Comparison of ENCODE assay signal across 20 cellular contexts in the genomic region with DNA sequence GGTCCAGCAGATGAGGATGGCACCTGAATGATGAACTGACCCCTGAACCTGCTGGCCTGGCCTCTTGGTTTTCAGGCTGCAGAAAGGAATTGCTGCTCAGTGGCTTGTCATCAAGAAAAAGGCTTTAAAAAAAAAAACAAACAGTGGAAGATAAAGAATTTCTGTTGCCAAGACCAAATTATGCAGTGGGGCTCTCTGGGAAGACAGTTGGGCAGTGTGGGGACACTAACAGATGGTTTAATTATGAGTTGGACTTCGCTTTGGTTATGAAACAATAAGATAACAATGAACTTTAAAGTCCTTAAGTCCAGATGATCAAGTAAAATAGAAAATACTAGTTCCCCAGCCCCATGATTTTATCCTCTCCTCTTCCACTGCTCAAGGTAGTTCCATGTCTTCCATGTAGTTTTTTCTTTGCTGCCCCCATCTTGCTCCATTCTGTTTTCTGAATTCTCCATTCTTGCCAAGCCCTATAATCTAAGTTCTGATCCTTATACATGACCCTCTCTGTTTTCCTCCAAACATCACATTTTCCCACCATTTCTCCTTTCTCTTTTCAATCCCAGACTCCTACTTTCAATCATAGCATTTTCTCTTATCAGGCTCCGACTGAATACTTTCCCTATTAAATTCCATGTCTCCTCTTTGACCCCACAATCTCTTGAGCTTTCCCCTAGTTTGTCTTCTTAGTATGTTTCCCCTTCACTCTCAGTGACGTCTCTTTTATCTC.
"Had no signal": no experiment of that assay in that cellular context is flagged by ENCODE, and none has a peak within 500 bp of the region (broad histone marks: within the 10 kb centered on the region; RNA-seq: fewer than 3 reads in every experiment).

No MANE protein-coding gene starts in this region.

- H3K4me3 Mint-ChIP-seq: effector memory CD8-positive, alpha-beta T cell; natural killer cell treated with Interleukin-12 subunit alpha and Interleukin-12 subunit beta and Interleukin-15 and Interleukin-18, amount 100 ng/mL, for 72 hours; type B pancreatic cell; WTC11 had no signal

- H3K27ac Mint-ChIP-seq: activated naive CD4-positive, alpha-beta T cell treated with anti-CD3 and anti-CD28 coated beads, Interleukin-2, amount 50 U/mL, for 72 hours; effector memory CD8-positive, alpha-beta T cell; natural killer cell treated with Interleukin-12 subunit alpha and Interleukin-12 subunit beta and Interleukin-15 and Interleukin-18, amount 100 ng/mL, for 72 hours; type B pancreatic cell had no signal

- H3K9me3 ChIP-seq: gastrocnemius medialis, left ventricle myocardium inferior, neutrophil, thoracic aorta, vagina had no signal

- H3K27ac ChIP-seq: gastrocnemius medialis, left ventricle myocardium inferior, neutrophil, parathyroid adenoma, skin epidermis, thoracic aorta, vagina had no signal

- H3K9ac ChIP-seq: parathyroid adenoma had no signal

- DNase-seq: activated T-cell treated with anti-CD3 and anti-CD28 coated beads, Interleukin-2, amount 50 U/mL, for 1 hour; effector memory CD8-positive, alpha-beta T cell; gastrocnemius medialis; hypothalamus; left ventricle myocardium inferior; mammary epithelial cell; midbrain; right cardiac atrium; stimulated activated CD4-positive, alpha-beta T cell treated with anti-CD3 and anti-CD28 coated beads, Interleukin-1b, Interleukin-23, amount 100 ng/mL, for 48 hours; T-helper 9 cell had no signal

- H3K4me3 ChIP-seq: gastrocnemius medialis, left ventricle myocardium inferior, skin epidermis, thoracic aorta, vagina had no signal

- H3K9me3 Mint-ChIP-seq: activated naive CD4-positive, alpha-beta T cell treated with anti-CD3 and anti-CD28 coated beads, Interleukin-2, amount 50 U/mL, for 72 hours; effector memory CD8-positive, alpha-beta T cell; natural killer cell treated with Interleukin-12 subunit alpha and Interleukin-12 subunit beta and Interleukin-15 and Interleukin-18, amount 100 ng/mL, for 72 hours; type B pancreatic cell; WTC11 had no signal

- H3K27me3 ChIP-seq: gastrocnemius medialis, neutrophil, vagina had no signal

- H3K79me2 ChIP-seq: parathyroid adenoma had no signal

- ATAC-seq: activated naive CD4-positive, alpha-beta T cell treated with anti-CD3 and anti-CD28 coated beads, Interleukin-2, amount 50 U/mL, for 72 hours; effector memory CD8-positive, alpha-beta T cell; esophagus mucosa; gastrocnemius medialis; natural killer cell treated with Interleukin-12 subunit alpha and Interleukin-12 subunit beta and Interleukin-15 and Interleukin-18, amount 100 ng/mL, for 72 hours had no signal

- H2AFZ ChIP-seq: parathyroid adenoma had no signal

- H3K36me3 Mint-ChIP-seq: activated naive CD4-positive, alpha-beta T cell treated with anti-CD3 and anti-CD28 coated beads, Interleukin-2, amount 50 U/mL, for 72 hours; natural killer cell treated with Interleukin-12 subunit alpha and Interleukin-12 subunit beta and Interleukin-15 and Interleukin-18, amount 100 ng/mL, for 72 hours; WTC11 had no signal

- H3K4me1 ChIP-seq: gastrocnemius medialis, left ventricle myocardium inferior, vagina had no signal

- H3K36me3 ChIP-seq: gastrocnemius medialis, left ventricle myocardium inferior, neutrophil, thoracic aorta, vagina had no signal

- H3K27me3 Mint-ChIP-seq: effector memory CD8-positive, alpha-beta T cell; natural killer cell treated with Interleukin-12 subunit alpha and Interleukin-12 subunit beta and Interleukin-15 and Interleukin-18, amount 100 ng/mL, for 72 hours; type B pancreatic cell had no signal
